8 cellular contexts compared by ENCODE assay signal in the genomic region with DNA sequence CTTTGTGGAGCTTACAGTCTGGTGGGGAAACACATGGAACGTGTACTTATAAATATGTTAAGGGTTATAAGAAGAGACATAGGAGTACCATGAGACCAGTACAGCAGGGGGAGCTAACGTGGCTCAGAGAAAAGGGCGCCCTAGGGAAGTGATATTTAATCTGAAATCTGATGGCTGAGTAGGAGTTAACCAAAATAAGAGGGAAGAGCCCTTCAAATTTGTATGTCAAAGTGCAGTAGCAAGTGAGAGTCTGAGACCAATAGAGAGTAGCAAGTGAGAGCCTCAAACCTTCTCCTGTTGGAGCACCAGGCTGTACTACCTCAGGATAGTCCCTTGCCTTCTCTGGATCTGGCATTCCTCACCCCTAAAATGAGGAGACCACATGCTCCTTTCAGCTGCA. TPM values are rescaled to one million over a fixed set of nuclear protein-coding genes. Genes with fewer than 3 reads are reported as not detected.
DNase-seq lines count a peak whose midpoint lies in the region; ATAC-seq, FAIRE-seq and TF ChIP-seq lines count a peak whose summit lies in the region.

No MANE protein-coding gene starts in this region.

- CTCF ChIA-PET in A673 (lab: Charles Lee) = no interaction called here

- H3K36me3 ChIP-seq in A673 (ENCODE audit: insufficient read depth, low read length, poor library complexity, severe bottlenecking) (no peaks in the 10 kb centered on the region), keratinocyte (ENCODE audit: control insufficient read depth in 2 of 2, extremely low read depth in 1 of 2, insufficient read depth in 2 of 2, low read length in 2 of 2) (no peaks in the 10 kb centered on the region)

- peaks cover 14% of the 10 kb centered on the region for H3K4me1 Mint-ChIP-seq in T-helper 17 cell

- no TSS peak for BruUV-seq in A673 (replicated peaks; lab: Mats Ljungman, UMichigan)

- ATAC-seq in T-helper 17 cell = peak; percentile 50
- ATAC-seq in HG02571 (IDR thresholded peaks at IDR 0.05; ENCODE audit: unreplicated experiment) = no peak

- H3K9me3 ChIP-seq in A673 (ENCODE audit: low read depth, low read length, poor library complexity, severe bottlenecking) (no peaks in the 10 kb centered on the region), T-helper 17 cell (ENCODE audit: control insufficient read depth, low read length, poor library complexity, severe bottlenecking) (no peaks in the 10 kb centered on the region), keratinocyte (ENCODE audit: control insufficient read depth, low read depth, low read length) (peaks cover 2% of the 10 kb centered on the region)

- peak; percentile 72 for DNase-seq in A673 (ENCODE audit: low spot score)
- peak; percentile 83 for DNase-seq in HCEC 1CT
- DNase-seq in T-helper 17 cell = no peak
- DNase-seq in keratinocyte (ENCODE audit: low read depth, low spot score) = no peak
- DNase-seq in RCC 7860 (ENCODE audit: low spot score) = no peak
- DNase-seq in NK-92 treated with Interleukin-12 subunit alpha and Interleukin-12 subunit beta, amount 100 ng/mL, for 24 hours (lab: John Stamatoyannopoulos, UW) = no peak
- DNase-seq in kidney tubule cell (ENCODE audit: low spot score) = no peak

- dilution Hi-C loops in keratinocyte (cut with MboI; ENCODE audit: extremely low pct_ligation_motif_present, low sequenced_read_pairs) = no loop called here

- no peaks in the 10 kb centered on the region for H3K9me1 ChIP-seq in keratinocyte (ENCODE audit: control insufficient read depth, extremely low read depth, insufficient read depth, low read length)

- POLR2A ChIA-PET in A673 (lab: Charles Lee; ENCODE audit: low non-redundant PET) = no interaction called here

- H3K27ac ChIP-seq in A673 (ENCODE audit: low read depth, low read length, poor library complexity, severe bottlenecking) (no peak overlapping the region), keratinocyte (ENCODE audit: control insufficient read depth, insufficient read depth, low read length) (peak overlapping the region; percentile 57)

- TF ChIP-seq CTCF in A673 (conservative IDR thresholded peaks at IDR 0.05; ENCODE audit: low read depth, low read length) (peak; percentile 62), keratinocyte (optimal IDR thresholded peaks at IDR 0.05 in 1 of 3, IDR thresholded peaks at IDR 0.05 in 1 of 3, conservative IDR thresholded peaks at IDR 0.05 in 1 of 3; ENCODE audit: extremely low read depth in 1 of 3, insufficient read depth in 2 of 3, low read length in 3 of 3) (peak in 2 of 3 experiments; percentile 9 to 14)

- intact Hi-C loops in A673 (cut with micrococcal nuclease; ENCODE audit: unreplicated experiment) = no loop called here

- H2AFZ ChIP-seq in keratinocyte (ENCODE audit: control insufficient read depth, low read length) = no peak overlapping the region

- H3K27me3 Mint-ChIP-seq in T-helper 17 cell = peaks cover 14% of the 10 kb centered on the region

- H3K4me3 Mint-ChIP-seq in T-helper 17 cell = no peak overlapping the region

- no peak for FAIRE-seq in keratinocyte (lab: Jason Lieb, UNC)
- no peak for FAIRE-seq in RCC 7860 (lab: Jason Lieb, UNC)

- peaks cover 2% of the 10 kb centered on the region for H4K20me1 ChIP-seq in keratinocyte (ENCODE audit: control insufficient read depth, extremely low read depth, insufficient read depth, low read length)

- no peaks in the 10 kb centered on the region for H3K36me3 Mint-ChIP-seq in T-helper 17 cell (ENCODE audit: low read depth)

- no peaks in the 10 kb centered on the region for H3K27me3 ChIP-seq in A673 (replicated peaks; ENCODE audit: insufficient read depth, low read depth, low read length, poor library complexity)
- no peaks in the 10 kb centered on the region for H3K27me3 ChIP-seq in keratinocyte (ENCODE audit: control insufficient read depth, extremely low read depth, insufficient read depth, low read length)

- H3K4me3 ChIP-seq in A673 (ENCODE audit: low read depth, low read length, poor library complexity, severe bottlenecking) (no peak overlapping the region), keratinocyte (ENCODE audit: control insufficient read depth in 2 of 3, extremely low read depth in 1 of 3, insufficient read depth in 2 of 3, low read depth in 1 of 3, low read length in 3 of 3) (no peak overlapping the region)

- no peaks in the 10 kb centered on the region for H3K79me2 ChIP-seq in keratinocyte (ENCODE audit: control insufficient read depth, insufficient read depth, low read length)

- no peak overlapping the region for H3K4me2 ChIP-seq in keratinocyte (ENCODE audit: control insufficient read depth, extremely low read depth, insufficient read depth, low read depth, low read length)

- H3K9ac ChIP-seq in keratinocyte (ENCODE audit: control insufficient read depth, extremely low read depth, insufficient read depth, low read length) = no peak overlapping the region

- peak overlapping the region; percentile 53 for H3K27ac Mint-ChIP-seq in T-helper 17 cell

- H3K4me1 ChIP-seq in A673 (ENCODE audit: insufficient read depth, low read length, poor library complexity, severe bottlenecking) (peaks cover 44% of the 10 kb centered on the region), keratinocyte (ENCODE audit: control insufficient read depth, extremely low read depth, insufficient read depth, low read length) (peaks cover 28% of the 10 kb centered on the region)

RNA-seq across cellular contexts. Expression of gene PKIG, which starts 6.1 kb away (rescaled TPM):
- total RNA-seq in A673 (2021) (58.5 and 64.9 TPM in 2 replicates), T-helper 17 cell (1 to 10 TPM; 2.2 to 4.5 TPM)
- 6.6 to 9.9 TPM (median 8.4 TPM) in 3 replicates for polyA plus RNA-seq in keratinocyte
- polyA plus RNA-seq in keratinocyte (2011; ENCODE audit: low read depth) = 19.2 TPM
- 7.8 and 14.4 TPM in 2 replicates for polyA plus RNA-seq in keratinocyte (2011; cell fraction: cytosol; rRNA removed)
- 2.6 and 3.6 TPM in 2 replicates for polyA plus RNA-seq in keratinocyte (2011; cell fraction: nucleus; rRNA removed)
- 8.5 and 11.2 TPM in 2 replicates for polyA plus RNA-seq in keratinocyte (2012; ENCODE audit: low replicate concordance)
- 3.5 to 7.1 TPM (median 4.4 TPM) in 3 replicates for polyA minus RNA-seq in keratinocyte
- polyA minus RNA-seq in keratinocyte (2011; cell fraction: cytosol; rRNA and poly(A)+ RNA removed) = 9.6 TPM
- polyA minus RNA-seq in keratinocyte (2011; cell fraction: nucleus; rRNA and poly(A)+ RNA removed) = 0.54 and 2.3 TPM in 2 replicates

RNA-seq across cellular contexts. Expression of gene SERINC3, which starts 54.4 kb away (rescaled TPM):
- total RNA-seq in A673 (2021) (48.7 and 50.5 TPM in 2 replicates), T-helper 17 cell (10 to 100 TPM; 62.8 to 76.2 TPM)
- polyA plus RNA-seq in keratinocyte = 118 to 151 TPM (median 145 TPM) in 3 replicates
- 35.8 TPM for polyA plus RNA-seq in keratinocyte (2011; ENCODE audit: low read depth)
- polyA plus RNA-seq in keratinocyte (2011; cell fraction: cytosol; rRNA removed) = 82.7 and 125 TPM in 2 replicates
- polyA plus RNA-seq in keratinocyte (2011; cell fraction: nucleus; rRNA removed) = 184 and 222 TPM in 2 replicates
- polyA plus RNA-seq in keratinocyte (2012; ENCODE audit: low replicate concordance) = 67.3 and 95.2 TPM in 2 replicates
- polyA minus RNA-seq in keratinocyte = 152 to 382 TPM (median 316 TPM) in 3 replicates
- polyA minus RNA-seq in keratinocyte (2011; cell fraction: cytosol; rRNA and poly(A)+ RNA removed) = 157 TPM
- polyA minus RNA-seq in keratinocyte (2011; cell fraction: nucleus; rRNA and poly(A)+ RNA removed) = 168 and 227 TPM in 2 replicates

Comparison
In these comparisons a context has a peak if more than half of its experiments do, and no peak if none do; other contexts are left out.
1. DNase-seq: peak in A673 (single experiment) and HCEC 1CT (single experiment); none in T-helper 17 cell (0 of 3), keratinocyte (single experiment), RCC 7860 (single experiment), NK-92 treated with Interleukin-12 subunit alpha and Interleukin-12 subunit beta, amount 100 ng/mL, for 24 hours (single experiment) and kidney tubule cell (single experiment).
2. RNA of gene PKIG, which starts 6.1 kb away (total RNA-seq): 58.5 to 64.9 TPM in A673; 2.2 to 4.5 TPM in T-helper 17 cell; every median in the first group is over 10 times any median in the second.